11 cellular contexts compared by ENCODE assay signal in genomic region chr12:132132609-132133430, GRCh38.
"Had no signal": no experiment of that assay in that cellular context is flagged by ENCODE, and none has a peak within 500 bp of the region (broad histone marks: within the 10 kb centered on the region; RNA-seq: fewer than 3 reads in every experiment).

No MANE protein-coding gene starts in this region.

- H3K4me3 ChIP-seq: left lung, neural progenitor cell had no signal

- ATAC-seq: left lung had no signal

- H3K4me1 ChIP-seq: left lung, neural progenitor cell had no signal

- H3K9me3 Mint-ChIP-seq: dendritic cell treated with granulocyte-macrophage colony-stimulating factor and Interleukin-4, amounts not matched to agents 40 ng/mL and 50 ng/mL, for 4 days had no signal

- H3K27ac ChIP-seq: left lung, neural progenitor cell had no signal

- H3K4me3 Mint-ChIP-seq: brain; dendritic cell treated with granulocyte-macrophage colony-stimulating factor and Interleukin-4, amounts not matched to agents 40 ng/mL and 50 ng/mL, for 4 days; endodermal cell; neural progenitor cell had no signal

- H3K27ac Mint-ChIP-seq: dendritic cell treated with granulocyte-macrophage colony-stimulating factor and Interleukin-4, amounts not matched to agents 40 ng/mL and 50 ng/mL, for 4 days; endodermal cell; neural progenitor cell had no signal

- DNase-seq: activated CD4-positive, alpha-beta T cell treated with anti-CD3 and anti-CD28 coated beads for 1 hour; activated naive CD4-positive, alpha-beta T cell treated with anti-CD3 and anti-CD28 coated beads, Interleukin-2, amount 50 U/mL, for 16 hours; endodermal cell; left lung; mesenchymal stem cell; stimulated activated CD4-positive, alpha-beta T cell treated with anti-CD3 and anti-CD28 coated beads, Interleukin-2, amount 100 ng/mL, for 24 hours; stimulated activated naive CD4-positive, alpha-beta T cell treated with Interleukin-2 at 50 U/mL for 16 hours; T-helper 9 cell had no signal

- H3K4me1 Mint-ChIP-seq: brain, endodermal cell had no signal

- H3K27me3 ChIP-seq: left lung, neural progenitor cell had no signal
